2 cellular contexts compared by ENCODE assay signal in genomic region chr6:167831281-167831680, GRCh38.
A peak's percentile ranks its signal among the peaks of the same experiment; 100 is the strongest.
TF ChIP-seq lines count a peak whose summit lies in the region.

No MANE protein-coding gene starts in this region.

TF ChIP-seq in HEK293, 187 proteins besides CTCF, POLR2A, EP300 and RAD21 (continued from another document):
- TF ChIP-seq, protein P1, sequence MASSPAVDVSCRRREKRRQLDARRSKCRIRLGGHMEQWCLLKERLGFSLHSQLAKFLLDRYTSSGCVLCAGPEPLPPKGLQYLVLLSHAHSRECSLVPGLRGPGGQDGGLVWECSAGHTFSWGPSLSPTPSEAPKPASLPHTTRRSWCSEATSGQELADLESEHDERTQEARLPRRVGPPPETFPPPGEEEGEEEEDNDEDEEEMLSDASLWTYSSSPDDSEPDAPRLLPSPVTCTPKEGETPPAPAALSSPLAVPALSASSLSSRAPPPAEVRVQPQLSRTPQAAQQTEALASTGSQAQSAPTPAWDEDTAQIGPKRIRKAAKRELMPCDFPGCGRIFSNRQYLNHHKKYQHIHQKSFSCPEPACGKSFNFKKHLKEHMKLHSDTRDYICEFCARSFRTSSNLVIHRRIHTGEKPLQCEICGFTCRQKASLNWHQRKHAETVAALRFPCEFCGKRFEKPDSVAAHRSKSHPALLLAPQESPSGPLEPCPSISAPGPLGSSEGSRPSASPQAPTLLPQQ (tag by site-specific recombination; IDR thresholded peaks at IDR 0.05), result no peak
- TF ChIP-seq, protein P2, sequence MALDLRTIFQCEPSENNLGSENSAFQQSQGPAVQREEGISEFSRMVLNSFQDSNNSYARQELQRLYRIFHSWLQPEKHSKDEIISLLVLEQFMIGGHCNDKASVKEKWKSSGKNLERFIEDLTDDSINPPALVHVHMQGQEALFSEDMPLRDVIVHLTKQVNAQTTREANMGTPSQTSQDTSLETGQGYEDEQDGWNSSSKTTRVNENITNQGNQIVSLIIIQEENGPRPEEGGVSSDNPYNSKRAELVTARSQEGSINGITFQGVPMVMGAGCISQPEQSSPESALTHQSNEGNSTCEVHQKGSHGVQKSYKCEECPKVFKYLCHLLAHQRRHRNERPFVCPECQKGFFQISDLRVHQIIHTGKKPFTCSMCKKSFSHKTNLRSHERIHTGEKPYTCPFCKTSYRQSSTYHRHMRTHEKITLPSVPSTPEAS (tag by site-specific recombination; IDR thresholded peaks at IDR 0.05), result no peak
- no peak for TF ChIP-seq HOXD13 (CRISPR knock-in tag; IDR thresholded peaks at IDR 0.05; ENCODE audit: borderline replicate concordance)
- no peak for TF ChIP-seq TCF7L2 (IDR thresholded peaks at IDR 0.05; ENCODE audit: borderline replicate concordance, low read depth, low read length)
- no peak for TF ChIP-seq HOXC10 (CRISPR knock-in tag; IDR thresholded peaks at IDR 0.05)
- TF ChIP-seq ZNF664 (tag by site-specific recombination; IDR thresholded peaks at IDR 0.05), result peak; percentile 89
- no peak for TF ChIP-seq ZNF157 (tag by site-specific recombination; IDR thresholded peaks at IDR 0.05)
- no peak for TF ChIP-seq ZNF513 (tag by site-specific recombination; IDR thresholded peaks at IDR 0.05)
- peak; percentile 19; the same call in 1 of the 2 replicates for TF ChIP-seq SP7 (tag by site-specific recombination; IDR thresholded peaks at IDR 0.05)
- TF ChIP-seq ZBTB17 (tag by site-specific recombination; IDR thresholded peaks at IDR 0.05), result no peak
- TF ChIP-seq, protein P3, sequence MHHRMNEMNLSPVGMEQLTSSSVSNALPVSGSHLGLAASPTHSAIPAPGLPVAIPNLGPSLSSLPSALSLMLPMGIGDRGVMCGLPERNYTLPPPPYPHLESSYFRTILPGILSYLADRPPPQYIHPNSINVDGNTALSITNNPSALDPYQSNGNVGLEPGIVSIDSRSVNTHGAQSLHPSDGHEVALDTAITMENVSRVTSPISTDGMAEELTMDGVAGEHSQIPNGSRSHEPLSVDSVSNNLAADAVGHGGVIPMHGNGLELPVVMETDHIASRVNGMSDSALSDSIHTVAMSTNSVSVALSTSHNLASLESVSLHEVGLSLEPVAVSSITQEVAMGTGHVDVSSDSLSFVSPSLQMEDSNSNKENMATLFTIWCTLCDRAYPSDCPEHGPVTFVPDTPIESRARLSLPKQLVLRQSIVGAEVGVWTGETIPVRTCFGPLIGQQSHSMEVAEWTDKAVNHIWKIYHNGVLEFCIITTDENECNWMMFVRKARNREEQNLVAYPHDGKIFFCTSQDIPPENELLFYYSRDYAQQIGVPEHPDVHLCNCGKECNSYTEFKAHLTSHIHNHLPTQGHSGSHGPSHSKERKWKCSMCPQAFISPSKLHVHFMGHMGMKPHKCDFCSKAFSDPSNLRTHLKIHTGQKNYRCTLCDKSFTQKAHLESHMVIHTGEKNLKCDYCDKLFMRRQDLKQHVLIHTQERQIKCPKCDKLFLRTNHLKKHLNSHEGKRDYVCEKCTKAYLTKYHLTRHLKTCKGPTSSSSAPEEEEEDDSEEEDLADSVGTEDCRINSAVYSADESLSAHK (tag by site-specific recombination; IDR thresholded peaks at IDR 0.05), result no peak
- TF ChIP-seq ZNF223 (tag by site-specific recombination; IDR thresholded peaks at IDR 0.05), result no peak

TF ChIP-seq in GM12878, 131 proteins besides CTCF, POLR2A, EP300 and RAD21 (continued from another document):
- TF ChIP-seq HDAC6 (IDR thresholded peaks at IDR 0.05; ENCODE audit: unreplicated experiment) (no peak), FOS (IDR thresholded peaks at IDR 0.05; ENCODE audit: borderline replicate concordance, extremely low read depth, insufficient read length) (no peak), JUNB (IDR thresholded peaks at IDR 0.05) (peak; percentile 28; the same call in 1 of the 2 replicates), SUPT20H (IDR thresholded peaks at IDR 0.05; ENCODE audit: borderline replicate concordance, control insufficient read depth, low read depth, low read length) (no peak), ZBED1 (IDR thresholded peaks at IDR 0.05; ENCODE audit: borderline replicate concordance) (no peak), YBX1 (IDR thresholded peaks at IDR 0.05) (no peak)
- TF ChIP-seq, protein P4, sequence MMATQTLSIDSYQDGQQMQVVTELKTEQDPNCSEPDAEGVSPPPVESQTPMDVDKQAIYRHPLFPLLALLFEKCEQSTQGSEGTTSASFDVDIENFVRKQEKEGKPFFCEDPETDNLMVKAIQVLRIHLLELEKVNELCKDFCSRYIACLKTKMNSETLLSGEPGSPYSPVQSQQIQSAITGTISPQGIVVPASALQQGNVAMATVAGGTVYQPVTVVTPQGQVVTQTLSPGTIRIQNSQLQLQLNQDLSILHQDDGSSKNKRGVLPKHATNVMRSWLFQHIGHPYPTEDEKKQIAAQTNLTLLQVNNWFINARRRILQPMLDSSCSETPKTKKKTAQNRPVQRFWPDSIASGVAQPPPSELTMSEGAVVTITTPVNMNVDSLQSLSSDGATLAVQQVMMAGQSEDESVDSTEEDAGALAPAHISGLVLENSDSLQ (IDR thresholded peaks at IDR 0.05), result peak; percentile 82
